ENCODE assay signal across 8 cellular contexts in genomic region chr5:101678494-101679193, GRCh38.
A peak's percentile ranks its signal among the peaks of the same experiment; 100 is the strongest.
DNase-seq lines count a peak whose midpoint lies in the region; ATAC-seq, FAIRE-seq and TF ChIP-seq lines count a peak whose summit lies in the region.

No MANE protein-coding gene starts in this region.

- no peak overlapping the region for H3K27ac Mint-ChIP-seq in MCF 10A (ENCODE audit: low read depth, unreplicated experiment)

- no peaks in the 10 kb centered on the region for H3K9me2 ChIP-seq in SK-N-SH

- no peaks in the 10 kb centered on the region for H4K20me1 ChIP-seq in SK-N-SH (ENCODE audit: insufficient read depth)

- H3K4me3 ChIP-seq in SK-N-SH (ENCODE audit: low read depth in 2 of 2, low read length in 1 of 2) = no peak overlapping the region; a peak in 1 of 4 replicates

- peak; percentile 71 for ATAC-seq in GM21717 (IDR thresholded peaks at IDR 0.05; ENCODE audit: unreplicated experiment)

- peak; percentile 92 for TF ChIP-seq RAD21 in SK-N-SH (IDR thresholded peaks at IDR 0.05; ENCODE audit: low read length)

- H3F3A ChIP-seq in SK-N-SH (replicated peaks; ENCODE audit: insufficient read depth) = no peaks in the 10 kb centered on the region

- peak; percentile 0 for DNase-seq in NCI-H2227 (lab: John Stamatoyannopoulos, UW; ENCODE audit: unreplicated experiment)
- DNase-seq in NCI-H2227 treated with DMSO at 0.1 percent for 48 hours (lab: John Stamatoyannopoulos, UW) = no peak
- DNase-seq in KBM-7 = peak; percentile 76
- peak; percentile 43 for DNase-seq in SK-N-SH
- peak; percentile 66 for DNase-seq in MCF 10A (ENCODE audit: unreplicated experiment)
- peak; percentile 8 for DNase-seq in stimulated activated CD4-positive, alpha-beta T cell treated with anti-CD3 and anti-CD28 coated beads, Interleukin-1b, Interleukin-23, amount 100 ng/mL, for 48 hours

- H2AFZ ChIP-seq in SK-N-SH (ENCODE audit: low read depth) = no peak overlapping the region

- TF ChIP-seq CTCF in SK-N-SH (IDR thresholded peaks at IDR 0.05) (peak; percentile 94), MCF 10A (IDR thresholded peaks at IDR 0.05; ENCODE audit: unreplicated experiment) (peak; percentile 89)

- H3K36me3 Mint-ChIP-seq in MCF 10A (ENCODE audit: insufficient read depth, unreplicated experiment) = no peaks in the 10 kb centered on the region

- peak; percentile 21 for FAIRE-seq in islet of Langerhans (lab: Jason Lieb, UNC)

- intact Hi-C loops in MCF 10A (cut with micrococcal nuclease) = loop anchor here (5.0 kb wide), 2 partner anchors 286 to 1056 kb away; no protein-coding TSS in a partner anchor

- H3K27me3 ChIP-seq in SK-N-SH (ENCODE audit: insufficient read depth) = no peaks in the 10 kb centered on the region

- no peaks in the 10 kb centered on the region for H3K79me2 ChIP-seq in SK-N-SH (ENCODE audit: insufficient read depth)

- no peaks in the 10 kb centered on the region for H3K36me3 ChIP-seq in SK-N-SH (replicated peaks in 1 of 2; ENCODE audit: control insufficient read depth in 1 of 2, insufficient read depth in 2 of 2, low read length in 1 of 2)

- no TSS peak for BruUV-seq in MCF 10A (replicated peaks; lab: Mats Ljungman, UMichigan)

- no peaks in the 10 kb centered on the region for H3K9me3 ChIP-seq in SK-N-SH

- peaks cover 27% of the 10 kb centered on the region for H3K4me1 Mint-ChIP-seq in MCF 10A (ENCODE audit: insufficient read depth, unreplicated experiment)

- H3K9ac ChIP-seq in SK-N-SH = no peak overlapping the region

- CTCF ChIA-PET in SK-N-SH (lab: Yijun Ruan, JAX) (interaction anchor here (0.6 to 1.9 kb wide), 39 partner anchors 9 to 1563 kb away, joined by 3 to 23 read pairs (median 4); no protein-coding TSS in a partner anchor), MCF 10A (lab: Yijun Ruan, JAX) (interaction anchor here (0.6 to 2.3 kb wide), 39 partner anchors 9 to 1248 kb away, joined by 3 to 26 read pairs (median 3); no protein-coding TSS in a partner anchor)

- in situ Hi-C loops in KBM-7 (cut with MboI; ENCODE audit: low pct_unique_long_range_greater_than_20kb, low sequenced_read_pairs) = no loop called here

- peaks cover 24% of the 10 kb centered on the region for H3K27me3 Mint-ChIP-seq in MCF 10A (ENCODE audit: insufficient read depth, unreplicated experiment)

- POLR2A ChIA-PET in SK-N-SH (lab: Yijun Ruan, JAX) (no interaction called here), MCF 10A (lab: Yijun Ruan, JAX) (no interaction called here)

- H3K9me3 Mint-ChIP-seq in MCF 10A (ENCODE audit: unreplicated experiment) = no peaks in the 10 kb centered on the region

- WGBS in SK-N-SH (ENCODE audit: low lambda C conversion rate) = 15% methylated on average over 7 of the region's 7 CpGs

- H3K4me1 ChIP-seq in SK-N-SH (ENCODE audit: control insufficient read depth in 1 of 2, insufficient read depth in 2 of 2, low read depth in 1 of 2, low read length in 1 of 2) = peaks cover 0 to 7% of the 10 kb centered on the region in 2 experiments; a peak in 1 of 4 replicates

- H3K4me3 Mint-ChIP-seq in MCF 10A (ENCODE audit: unreplicated experiment) = no peak overlapping the region

- H3K27ac ChIP-seq in SK-N-SH (ENCODE audit: low read depth in 2 of 2, low read length in 1 of 2) = no peak overlapping the region

- no peak for TF ChIP-seq EP300 in SK-N-SH (IDR thresholded peaks at IDR 0.05; ENCODE audit: borderline replicate concordance in 1 of 2, low read depth in 1 of 2, low read length in 1 of 2)

- no peak overlapping the region for H3K4me2 ChIP-seq in SK-N-SH

TF ChIP-seq in SK-N-SH, 30 proteins besides CTCF, POLR2A, EP300 and RAD21:
- TF ChIP-seq CHD2 (IDR thresholded peaks at IDR 0.05; ENCODE audit: low read length, partially characterized antibody) (no peak), RCOR1 (IDR thresholded peaks at IDR 0.05; ENCODE audit: low read length) (no peak), SMC3 (IDR thresholded peaks at IDR 0.05; ENCODE audit: low read depth, low read length) (peak; percentile 64)
